Comparison of ENCODE assay signal across 16 cellular contexts in the genomic region with DNA sequence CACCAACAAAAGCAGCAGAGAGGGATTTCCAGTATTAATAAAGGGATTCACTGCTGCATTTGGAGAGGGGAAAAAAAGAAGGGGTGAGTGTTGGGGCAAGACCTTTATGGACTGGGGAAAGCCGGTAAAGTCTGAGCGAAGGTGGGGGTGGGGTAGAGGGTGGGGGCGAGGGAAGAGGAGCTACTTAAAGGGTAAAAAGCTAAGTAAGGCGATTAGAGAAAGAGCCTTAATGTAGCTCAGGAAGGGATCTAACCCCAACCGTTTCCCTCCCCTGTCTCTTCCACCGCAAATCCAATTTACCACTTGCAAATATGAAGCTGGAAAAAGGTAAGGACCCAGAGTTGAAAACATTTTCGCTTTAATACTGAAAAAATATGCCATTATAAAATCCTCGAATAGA. TPM values are rescaled to one million over a fixed set of nuclear protein-coding genes. Genes with fewer than 3 reads are reported as not detected.
A peak's percentile ranks its signal among the peaks of the same experiment; 100 is the strongest.
DNase-seq lines count a peak whose midpoint lies in the region; FAIRE-seq and TF ChIP-seq lines count a peak whose summit lies in the region.
"Had no signal": no experiment of that assay in that cellular context is flagged by ENCODE, and none has a peak within 500 bp of the region (broad histone marks: within the 10 kb centered on the region; RNA-seq: fewer than 3 reads in every experiment).

No MANE protein-coding gene starts in this region.

- TF ChIP-seq CTCF in D721Med (IDR thresholded peaks at IDR 0.05; ENCODE audit: insufficient read depth, missing control alignments) (no peak), endodermal cell (conservative IDR thresholded peaks at IDR 0.05) (no peak), testis (IDR thresholded peaks at IDR 0.05) (no peak), left ventricle myocardium inferior (IDR thresholded peaks at IDR 0.05; ENCODE audit: borderline replicate concordance) (no peak)

- H3K79me1 ChIP-seq in neuronal stem cell (ENCODE audit: low read depth, low read length) = no peaks in the 10 kb centered on the region

- TF ChIP-seq POLR2A in testis (IDR thresholded peaks at IDR 0.05) = no peak

- 17 to 32% methylated on average over 4 to 7 of the region's 8 CpGs for whole genome bisulfite sequencing in endodermal cell (ENCODE audit: insufficient coverage in 1 of 2, insufficient read length in 1 of 2), 2 experiments
- no CpG with 5 or more reads among the region's 8 CpGs for WGBS in neuronal stem cell (ENCODE audit: extremely low coverage in 2 of 2, insufficient read length in 2 of 2, insufficient replicate concordance in 1 of 2), 2 donors
- WGBS in testis, 2 donors = 47 to 48% methylated on average over 8 of the region's 8 CpGs

- H2BK5ac ChIP-seq in neuronal stem cell (ENCODE audit: low read length) = no peak overlapping the region

- no peak overlapping the region for H2BK15ac ChIP-seq in neuronal stem cell (ENCODE audit: low read length)

- POLR2A ChIA-PET in activated CD4-positive, alpha-beta memory T cell treated with anti-CD3 and anti-CD28 coated beads for 36 hours (lab: Charles Lee) = no interaction called here

- H2BK120ac ChIP-seq in neuronal stem cell (ENCODE audit: low read depth, low read length) = no peak overlapping the region

- no peak overlapping the region for H2AFZ ChIP-seq in neuronal stem cell (ENCODE audit: low read length)

- H3K18ac ChIP-seq in neuronal stem cell (ENCODE audit: low read length) = no peak overlapping the region

- CTCF ChIA-PET in activated CD4-positive, alpha-beta memory T cell treated with anti-CD3 and anti-CD28 coated beads for 36 hours (lab: Charles Lee) = no interaction called here

- H3K9ac ChIP-seq in endodermal cell (ENCODE audit: extremely low read depth, low read length, poor library complexity, severe bottlenecking) (no peak overlapping the region), neuronal stem cell (ENCODE audit: low read depth, low read length, poor library complexity) (no peak overlapping the region)

- H3K4me1 Mint-ChIP-seq in endodermal cell = peaks cover 30% of the 10 kb centered on the region
- peaks cover 18% of the 10 kb centered on the region for H3K4me1 Mint-ChIP-seq in activated CD4-positive, alpha-beta memory T cell treated with anti-CD3 and anti-CD28 coated beads for 36 hours (ENCODE audit: low read depth)

- H3K4me1 ChIP-seq in endodermal cell (ENCODE audit: control insufficient read depth, insufficient read depth, low read length) (peaks cover 10% of the 10 kb centered on the region), neuronal stem cell (ENCODE audit: control insufficient read depth in 2 of 2, insufficient read depth in 1 of 2, low read depth in 1 of 2, low read length in 2 of 2) (peaks cover 0 to 1% of the 10 kb centered on the region in 2 donors), testis (peaks cover 5% of the 10 kb centered on the region), left ventricle myocardium inferior (peaks cover 3% of the 10 kb centered on the region)

- no peaks in the 10 kb centered on the region for H3K36me3 ChIP-seq in endodermal cell (ENCODE audit: control insufficient read depth, insufficient read depth, low read length)
- peaks cover 0 to 11% of the 10 kb centered on the region in 2 donors for H3K36me3 ChIP-seq in neuronal stem cell (replicated peaks in 1 of 2; ENCODE audit: control insufficient read depth in 2 of 2, insufficient read depth in 2 of 2, low read length in 2 of 2)
- H3K36me3 ChIP-seq in testis (ENCODE audit: low read depth, missing control alignments) = no peaks in the 10 kb centered on the region
- no peaks in the 10 kb centered on the region for H3K36me3 ChIP-seq in left ventricle myocardium inferior

- no peaks in the 10 kb centered on the region for H3K36me3 Mint-ChIP-seq in endodermal cell (ENCODE audit: low read depth)
- no peaks in the 10 kb centered on the region for H3K36me3 Mint-ChIP-seq in activated CD4-positive, alpha-beta memory T cell treated with anti-CD3 and anti-CD28 coated beads for 36 hours

- intact Hi-C loops in activated CD4-positive, alpha-beta memory T cell treated with anti-CD3 and anti-CD28 coated beads for 36 hours (cut with micrococcal nuclease) = no loop called here
- intact Hi-C loops in testis (cut with DNase I; ENCODE audit: low total_unique reads) = no loop called here
- intact Hi-C loops in left ventricle myocardium inferior (cut with micrococcal nuclease) = no loop called here

- H3K9me3 ChIP-seq in endodermal cell (ENCODE audit: control insufficient read depth, low read length) = no peaks in the 10 kb centered on the region
- H3K9me3 ChIP-seq in neuronal stem cell (replicated peaks in 1 of 2; ENCODE audit: control insufficient read depth in 2 of 2, insufficient read depth in 1 of 2, low read depth in 1 of 2, low read length in 2 of 2) = peaks cover 0 to 32% of the 10 kb centered on the region in 2 donors
- H3K9me3 ChIP-seq in testis = no peaks in the 10 kb centered on the region
- no peaks in the 10 kb centered on the region for H3K9me3 ChIP-seq in left ventricle myocardium inferior (replicated peaks)

- H3K27me3 ChIP-seq in endodermal cell (ENCODE audit: control insufficient read depth, insufficient read depth, low read length, poor library complexity, severe bottlenecking) = peaks cover 67% of the 10 kb centered on the region
- H3K27me3 ChIP-seq in neuronal stem cell (ENCODE audit: control insufficient read depth in 3 of 3, insufficient read depth in 3 of 3, low read depth in 1 of 3, low read length in 3 of 3) = peaks cover 0 to 20% (median 0%) of the 10 kb centered on the region in 3 experiments
- no peaks in the 10 kb centered on the region for H3K27me3 ChIP-seq in testis
- peaks cover 58% of the 10 kb centered on the region for H3K27me3 ChIP-seq in left ventricle myocardium inferior (ENCODE audit: low read depth)

- H3K9me3 Mint-ChIP-seq in endodermal cell = no peaks in the 10 kb centered on the region
- no peaks in the 10 kb centered on the region for H3K9me3 Mint-ChIP-seq in activated CD4-positive, alpha-beta memory T cell treated with anti-CD3 and anti-CD28 coated beads for 36 hours

- H2AK5ac ChIP-seq in neuronal stem cell (ENCODE audit: low read depth, low read length) = no peak overlapping the region

- H3K27ac ChIP-seq in endodermal cell (ENCODE audit: low read depth, low read length) = no peak overlapping the region
- H3K27ac ChIP-seq in neuronal stem cell (replicated peaks; ENCODE audit: low read length) = no peak overlapping the region
- no peak overlapping the region for H3K27ac ChIP-seq in testis
- H3K27ac ChIP-seq in left ventricle myocardium inferior (replicated peaks) = no peak overlapping the region
- H3K27ac ChIP-seq: HL-60, SK-N-MC had no signal

- H3K4me3 ChIP-seq in endodermal cell (ENCODE audit: low read length) = no peak overlapping the region
- no peak overlapping the region for H3K4me3 ChIP-seq in neuronal stem cell (ENCODE audit: low read length in 2 of 2)
- H3K4me3 ChIP-seq in testis = no peak overlapping the region
- no peak overlapping the region for H3K4me3 ChIP-seq in left ventricle myocardium inferior
- H3K4me3 ChIP-seq: K562, SK-N-MC had no signal

- H3K4ac ChIP-seq in neuronal stem cell (ENCODE audit: low read length) = no peak overlapping the region

- H3K14ac ChIP-seq in neuronal stem cell (ENCODE audit: low read length) = no peak overlapping the region

- H4K8ac ChIP-seq in neuronal stem cell (ENCODE audit: low read depth, low read length) = no peak overlapping the region

- peaks cover 61% of the 10 kb centered on the region for H3K27me3 Mint-ChIP-seq in endodermal cell (ENCODE audit: insufficient read depth)
- peaks cover 47% of the 10 kb centered on the region for H3K27me3 Mint-ChIP-seq in activated CD4-positive, alpha-beta memory T cell treated with anti-CD3 and anti-CD28 coated beads for 36 hours

- H3K27ac Mint-ChIP-seq in endodermal cell = no peak overlapping the region
- H3K27ac Mint-ChIP-seq in activated CD4-positive, alpha-beta memory T cell treated with anti-CD3 and anti-CD28 coated beads for 36 hours = no peak overlapping the region

- peak overlapping the region; percentile 43 for H3K4me2 ChIP-seq in neuronal stem cell (ENCODE audit: insufficient read depth, low read length, poor library complexity, severe bottlenecking)

- no peak overlapping the region for H2BK12ac ChIP-seq in neuronal stem cell (ENCODE audit: low read length)

- no peak overlapping the region for H4K91ac ChIP-seq in neuronal stem cell (ENCODE audit: low read depth, low read length, poor library complexity)

- no peak overlapping the region for H3K23ac ChIP-seq in neuronal stem cell (ENCODE audit: low read depth, low read length, poor library complexity)

- DNase-seq in D721Med (ENCODE audit: insufficient read length, low spot score) (peak; percentile 52), UCSD-AML1 (lab: John Stamatoyannopoulos, UW; ENCODE audit: unreplicated experiment) (peak; percentile 1), endodermal cell (peak; percentile 37), neuronal stem cell (ENCODE audit: low spot score) (no peak), HT-29 (ENCODE audit: low spot score) (no peak), testis (no peak), left ventricle myocardium inferior (no peak)
- no peak for DNase-seq in activated CD4-positive, alpha-beta memory T cell treated with anti-CD3 and anti-CD28 coated beads for 36 hours
- DNase-seq: DMS153, EL, NCI-H146, NCI-H2081 treated with DMSO at 0.1 percent for 48 hours, NCI-H2227 treated with DMSO at 0.1 percent for 48 hours had no signal

- FAIRE-seq in D721Med (lab: Jason Lieb, UNC) = peak; percentile 86
- FAIRE-seq: K562 had no signal

- H3K4me3 Mint-ChIP-seq in endodermal cell = no peak overlapping the region
- no peak overlapping the region for H3K4me3 Mint-ChIP-seq in activated CD4-positive, alpha-beta memory T cell treated with anti-CD3 and anti-CD28 coated beads for 36 hours

RNA-seq across cellular contexts. Expression of a gene that starts 4.4 kb away (rescaled TPM):
- total RNA-seq in endodermal cell = under 1 TPM in 1 of 2 donors, not detected in 1; 0.11 TPM
- 2.9 TPM for polyA plus RNA-seq in endodermal cell (2013, experiment 1 of 2)
- polyA plus RNA-seq in endodermal cell (2013, experiment 2 of 2) = 2.5 TPM
- polyA plus RNA-seq in neuronal stem cell (2013, experiment 1 of 2) = 1.9 TPM
- 1.9 TPM for polyA plus RNA-seq in neuronal stem cell (2013, experiment 2 of 2)
- not detected in 2 replicates for total RNA-seq in HT-29 (2014; rRNA removed; shearing (Covaris generic))
- not detected for total RNA-seq in activated CD4-positive, alpha-beta memory T cell treated with anti-CD3 and anti-CD28 coated beads for 36 hours
- total RNA-seq in testis = under 1 TPM; 0.06 to 0.08 TPM
- 0.08 TPM for polyA plus RNA-seq in testis (ENCODE audit: insufficient read depth, low read depth, low replicate concordance)
- not detected for total RNA-seq in left ventricle myocardium inferior
- total RNA-seq: K562 had no signal
- polyA plus RNA-seq: K562 had no signal

Comparison
In these comparisons a context has a peak if more than half of its experiments do, and no peak if none do; other contexts are left out.
1. DNase-seq: peak in D721Med (single experiment), UCSD-AML1 (single experiment) and endodermal cell (single experiment); none in neuronal stem cell (single experiment), HT-29 (single experiment), activated CD4-positive, alpha-beta memory T cell treated with anti-CD3 and anti-CD28 coated beads for 36 hours (single experiment), testis (single experiment) and left ventricle myocardium inferior (single experiment).